In the genomic region with DNA sequence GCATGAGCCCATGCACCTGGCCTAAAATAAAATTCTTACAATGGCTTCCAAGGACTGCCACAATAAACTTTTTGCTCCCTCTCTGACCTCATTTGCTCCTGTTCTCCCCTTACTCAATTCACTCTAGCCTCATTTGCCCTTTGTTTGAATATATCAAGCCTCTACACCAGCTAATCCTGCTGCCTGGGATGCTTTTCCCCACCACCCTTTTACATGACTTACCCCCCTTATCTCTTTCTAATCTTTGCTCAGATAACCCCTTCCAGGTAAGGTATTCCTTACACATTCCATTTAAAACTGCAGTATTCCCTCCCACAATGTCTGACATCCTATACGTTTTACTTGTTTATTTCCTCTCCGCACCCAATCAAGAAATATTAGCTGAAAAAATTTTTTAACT, we compare ENCODE assay signal across 22 cellular contexts. TPM values are rescaled to one million over a fixed set of nuclear protein-coding genes. Genes with fewer than 3 reads are reported as not detected.
DNase-seq lines count a peak whose midpoint lies in the region; ATAC-seq and TF ChIP-seq lines count a peak whose summit lies in the region.
"Had no signal": no experiment of that assay in that cellular context is flagged by ENCODE, and none has a peak within 500 bp of the region (broad histone marks: within the 10 kb centered on the region; RNA-seq: fewer than 3 reads in every experiment).

No MANE protein-coding gene starts in this region.

- POLR2A ChIA-PET in Caco-2 (lab: Charles Lee): interaction anchor here (0.6 kb wide), 1 partner anchor 23 kb away, joined by 3 read pairs; a partner anchor contains a TSS
- POLR2A ChIA-PET in naive thymus-derived CD4-positive, alpha-beta T cell (lab: Charles Lee): no interaction called here
- POLR2A ChIA-PET in activated CD4-positive, alpha-beta memory T cell treated with anti-CD3 and anti-CD28 coated beads, Interleukin-2, amount 10 ng/mL, durations not matched to agents 7 days and 5 days (lab: Charles Lee): interaction anchor here (0.7 to 1.2 kb wide), 2 partner anchors 34 to 66 kb away, joined by 3 to 4 read pairs; a partner anchor contains a TSS

- CTCF ChIA-PET in Caco-2 (lab: Charles Lee): no interaction called here
- CTCF ChIA-PET in naive thymus-derived CD4-positive, alpha-beta T cell (lab: Charles Lee): no interaction called here
- CTCF ChIA-PET in activated CD4-positive, alpha-beta memory T cell treated with anti-CD3 and anti-CD28 coated beads, Interleukin-2, amount 10 ng/mL, durations not matched to agents 7 days and 5 days (lab: Charles Lee): no interaction called here

- H3K27me3 ChIP-seq in Caco-2 (replicated peaks; ENCODE audit: control insufficient read depth, insufficient read depth, low read length): no peaks in the 10 kb centered on the region
- no peaks in the 10 kb centered on the region for H3K27me3 ChIP-seq in naive thymus-derived CD4-positive, alpha-beta T cell (ENCODE audit: control insufficient read depth in 2 of 2, insufficient read depth in 2 of 2, low read length in 2 of 2)
- H3K27me3 ChIP-seq: Peyer's patch had no signal

- peaks cover 41% of the 10 kb centered on the region for H3K4me1 ChIP-seq in Caco-2
- no peaks in the 10 kb centered on the region for H3K4me1 ChIP-seq in naive thymus-derived CD4-positive, alpha-beta T cell (ENCODE audit: control insufficient read depth in 2 of 2, insufficient read depth in 2 of 2, low read length in 2 of 2)
- H3K4me1 ChIP-seq: Peyer's patch had no signal

- no peak for TF ChIP-seq CTCF in Caco-2 (IDR thresholded peaks at IDR 0.05; ENCODE audit: insufficient read depth in 1 of 2, low read depth in 1 of 2, low read length in 1 of 2, severe bottlenecking in 1 of 2, unreplicated experiment in 1 of 2)

- no peaks in the 10 kb centered on the region for H3K4me1 Mint-ChIP-seq in activated T-cell treated with anti-CD3 and anti-CD28 coated beads, Interleukin-2, amount 50 U/mL, for 72 hours (ENCODE audit: low read depth)
- peaks cover 46% of the 10 kb centered on the region for H3K4me1 Mint-ChIP-seq in Caco-2 (ENCODE audit: low read depth, unreplicated experiment)
- H3K4me1 Mint-ChIP-seq in effector memory CD8-positive, alpha-beta T cell (ENCODE audit: low read depth in 2 of 2): peaks cover 15 to 26% of the 10 kb centered on the region in 2 donors
- H3K4me1 Mint-ChIP-seq in naive thymus-derived CD4-positive, alpha-beta T cell: peaks cover 13 to 36% (median 30%) of the 10 kb centered on the region in 7 donors
- peaks cover 28% of the 10 kb centered on the region for H3K4me1 Mint-ChIP-seq in activated CD4-positive, alpha-beta memory T cell treated with anti-CD3 and anti-CD28 coated beads, Interleukin-2, amount 10 ng/mL, durations not matched to agents 7 days and 5 days
- H3K4me1 Mint-ChIP-seq in activated CD4-positive, alpha-beta T cell treated with anti-CD3 and anti-CD28 coated beads, Interleukin-2, amount 10 ng/mL, durations not matched to agents 24 days and 14 days: peaks cover 18% of the 10 kb centered on the region

- no peak overlapping the region for H3K4me3 ChIP-seq in Caco-2 (ENCODE audit: low read depth, low read length)
- H3K4me3 ChIP-seq in naive thymus-derived CD4-positive, alpha-beta T cell (ENCODE audit: low read length): no peak overlapping the region
- H3K4me3 ChIP-seq: Peyer's patch had no signal

- peaks cover 6 to 41% of the 10 kb centered on the region in 2 donors for H3K36me3 Mint-ChIP-seq in activated T-cell treated with anti-CD3 and anti-CD28 coated beads, Interleukin-2, amount 50 U/mL, for 72 hours (ENCODE audit: insufficient read depth in 2 of 2)
- H3K36me3 Mint-ChIP-seq in Caco-2 (ENCODE audit: insufficient read depth, unreplicated experiment): peaks cover 59% of the 10 kb centered on the region
- H3K36me3 Mint-ChIP-seq in effector memory CD8-positive, alpha-beta T cell (ENCODE audit: insufficient read depth): peaks cover 76% of the 10 kb centered on the region
- peaks cover 9 to 58% (median 40%) of the 10 kb centered on the region in 5 donors for H3K36me3 Mint-ChIP-seq in naive thymus-derived CD4-positive, alpha-beta T cell
- peaks cover 70% of the 10 kb centered on the region for H3K36me3 Mint-ChIP-seq in activated CD4-positive, alpha-beta memory T cell treated with anti-CD3 and anti-CD28 coated beads, Interleukin-2, amount 10 ng/mL, durations not matched to agents 7 days and 5 days (ENCODE audit: low read depth)
- peaks cover 66% of the 10 kb centered on the region for H3K36me3 Mint-ChIP-seq in activated CD4-positive, alpha-beta T cell treated with anti-CD3 and anti-CD28 coated beads, Interleukin-2, amount 10 ng/mL, durations not matched to agents 24 days and 14 days (ENCODE audit: low read depth)

- H3K9me3 ChIP-seq in Caco-2: no peaks in the 10 kb centered on the region
- no peaks in the 10 kb centered on the region for H3K9me3 ChIP-seq in naive thymus-derived CD4-positive, alpha-beta T cell (ENCODE audit: control insufficient read depth in 2 of 3, low read length in 3 of 3)
- H3K9me3 ChIP-seq: Peyer's patch had no signal

- intact Hi-C loops in Caco-2 (cut with micrococcal nuclease; ENCODE audit: unreplicated experiment): loop anchor here (2.0 kb wide), 1 partner anchor 22 kb away; a partner anchor contains a TSS
- intact Hi-C loops in naive thymus-derived CD4-positive, alpha-beta T cell (cut with micrococcal nuclease): no loop called here
- intact Hi-C loops in activated CD4-positive, alpha-beta T cell treated with anti-CD3 and anti-CD28 coated beads, Interleukin-2, amount 10 ng/mL, durations not matched to agents 24 days and 14 days (cut with micrococcal nuclease): no loop called here

- no peaks in the 10 kb centered on the region for H3K27me3 Mint-ChIP-seq in activated T-cell treated with anti-CD3 and anti-CD28 coated beads, Interleukin-2, amount 50 U/mL, for 72 hours (ENCODE audit: low read depth)
- H3K27me3 Mint-ChIP-seq in Caco-2 (ENCODE audit: insufficient read depth, unreplicated experiment): no peaks in the 10 kb centered on the region
- no peaks in the 10 kb centered on the region for H3K27me3 Mint-ChIP-seq in effector memory CD8-positive, alpha-beta T cell
- H3K27me3 Mint-ChIP-seq in naive thymus-derived CD4-positive, alpha-beta T cell: no peaks in the 10 kb centered on the region
- no peaks in the 10 kb centered on the region for H3K27me3 Mint-ChIP-seq in activated CD4-positive, alpha-beta memory T cell treated with anti-CD3 and anti-CD28 coated beads, Interleukin-2, amount 10 ng/mL, durations not matched to agents 7 days and 5 days
- no peaks in the 10 kb centered on the region for H3K27me3 Mint-ChIP-seq in activated CD4-positive, alpha-beta T cell treated with anti-CD3 and anti-CD28 coated beads, Interleukin-2, amount 10 ng/mL, durations not matched to agents 24 days and 14 days
- H3K27me3 Mint-ChIP-seq: CD8-positive, alpha-beta memory T cell; IgD-negative memory B cell had no signal

- no peak for ATAC-seq in activated T-cell treated with anti-CD3 and anti-CD28 coated beads, Interleukin-2, amount 50 U/mL, for 72 hours (replicated peaks in 1 of 2)
- no peak for ATAC-seq in effector memory CD8-positive, alpha-beta T cell (replicated peaks)
- no peak for ATAC-seq in naive thymus-derived CD4-positive, alpha-beta T cell

- no peak for DNase-seq in activated T-cell treated with anti-CD3 and anti-CD28 coated beads, Interleukin-2, amount 50 U/mL, for 72 hours
- DNase-seq in activated T-cell treated with anti-CD3 and anti-CD28 coated beads, Interleukin-2, amount 50 U/mL, for 48 hours: no peak
- DNase-seq in Caco-2: peak; percentile 69 to 76
- DNase-seq in effector memory CD8-positive, alpha-beta T cell: no peak
- no peak for DNase-seq in naive thymus-derived CD4-positive, alpha-beta T cell
- DNase-seq in cerebellar nuclear complex (lab: John Stamatoyannopoulos, UW): no peak
- DNase-seq in activated CD4-positive, alpha-beta memory T cell treated with anti-CD3 and anti-CD28 coated beads, Interleukin-2, amount 10 ng/mL, durations not matched to agents 7 days and 5 days: no peak
- DNase-seq in activated CD4-positive, alpha-beta T cell treated with anti-CD3 and anti-CD28 coated beads, Interleukin-2, amount 10 ng/mL, durations not matched to agents 24 days and 14 days: no peak
- DNase-seq: AML-193; C1 segment of cervical spinal cord; CD8-positive, alpha-beta memory T cell; GDM1; GOT3; HCEC 1CT; MV-4-11; NCI-H1105 treated with DMSO at 0.1 percent for 48 hours; NCI-H2081; NCI-H2171; NCI-H524 treated with DMSO at 0.1 percent for 48 hours; NCI-H82; Peyer's patch had no signal

- H3K4me3 Mint-ChIP-seq in activated T-cell treated with anti-CD3 and anti-CD28 coated beads, Interleukin-2, amount 50 U/mL, for 72 hours: no peak overlapping the region
- peak overlapping the region; percentile 8 for H3K4me3 Mint-ChIP-seq in Caco-2 (ENCODE audit: unreplicated experiment)
- H3K4me3 Mint-ChIP-seq in effector memory CD8-positive, alpha-beta T cell: no peak overlapping the region
- no peak overlapping the region for H3K4me3 Mint-ChIP-seq in naive thymus-derived CD4-positive, alpha-beta T cell
- no peak overlapping the region for H3K4me3 Mint-ChIP-seq in activated CD4-positive, alpha-beta memory T cell treated with anti-CD3 and anti-CD28 coated beads, Interleukin-2, amount 10 ng/mL, durations not matched to agents 7 days and 5 days
- no peak overlapping the region for H3K4me3 Mint-ChIP-seq in activated CD4-positive, alpha-beta T cell treated with anti-CD3 and anti-CD28 coated beads, Interleukin-2, amount 10 ng/mL, durations not matched to agents 24 days and 14 days
- H3K4me3 Mint-ChIP-seq: CD8-positive, alpha-beta memory T cell; IgD-negative memory B cell had no signal

- peaks cover 2% of the 10 kb centered on the region for H3K36me3 ChIP-seq in Caco-2 (ENCODE audit: control insufficient read depth, insufficient read depth, low read length)
- peaks cover 8 to 65% (median 12%) of the 10 kb centered on the region in 3 experiments for H3K36me3 ChIP-seq in naive thymus-derived CD4-positive, alpha-beta T cell (ENCODE audit: control insufficient read depth in 2 of 3, insufficient read depth in 3 of 3, low read length in 3 of 3)

- no peak overlapping the region for H3K27ac ChIP-seq in naive thymus-derived CD4-positive, alpha-beta T cell (ENCODE audit: low read depth, low read length)
- H3K27ac ChIP-seq: Peyer's patch had no signal

- no TSS peak for BruUV-seq in Caco-2 (replicated peaks; lab: Mats Ljungman, UMichigan)

- H3K27ac Mint-ChIP-seq in activated T-cell treated with anti-CD3 and anti-CD28 coated beads, Interleukin-2, amount 50 U/mL, for 72 hours: peak overlapping the region; percentile 12
- H3K27ac Mint-ChIP-seq in Caco-2 (ENCODE audit: unreplicated experiment): peak overlapping the region; percentile 32
- peak overlapping the region; percentile 23 to 36 for H3K27ac Mint-ChIP-seq in effector memory CD8-positive, alpha-beta T cell
- peak overlapping the region in 6 of 9 donors; percentile 41 to 65 (median 52) for H3K27ac Mint-ChIP-seq in naive thymus-derived CD4-positive, alpha-beta T cell
- no peak overlapping the region for H3K27ac Mint-ChIP-seq in activated CD4-positive, alpha-beta memory T cell treated with anti-CD3 and anti-CD28 coated beads, Interleukin-2, amount 10 ng/mL, durations not matched to agents 7 days and 5 days
- no peak overlapping the region for H3K27ac Mint-ChIP-seq in activated CD4-positive, alpha-beta T cell treated with anti-CD3 and anti-CD28 coated beads, Interleukin-2, amount 10 ng/mL, durations not matched to agents 24 days and 14 days
- H3K27ac Mint-ChIP-seq: IgD-negative memory B cell had no signal

- no peaks in the 10 kb centered on the region for H3K9me3 Mint-ChIP-seq in activated T-cell treated with anti-CD3 and anti-CD28 coated beads, Interleukin-2, amount 50 U/mL, for 72 hours
- no peaks in the 10 kb centered on the region for H3K9me3 Mint-ChIP-seq in Caco-2 (ENCODE audit: unreplicated experiment)
- H3K9me3 Mint-ChIP-seq in effector memory CD8-positive, alpha-beta T cell: no peaks in the 10 kb centered on the region
- peaks cover 0 to 3% (median 0%) of the 10 kb centered on the region in 11 donors for H3K9me3 Mint-ChIP-seq in naive thymus-derived CD4-positive, alpha-beta T cell
- H3K9me3 Mint-ChIP-seq in activated CD4-positive, alpha-beta memory T cell treated with anti-CD3 and anti-CD28 coated beads, Interleukin-2, amount 10 ng/mL, durations not matched to agents 7 days and 5 days: no peaks in the 10 kb centered on the region
- H3K9me3 Mint-ChIP-seq in activated CD4-positive, alpha-beta T cell treated with anti-CD3 and anti-CD28 coated beads, Interleukin-2, amount 10 ng/mL, durations not matched to agents 24 days and 14 days: no peaks in the 10 kb centered on the region
- H3K9me3 Mint-ChIP-seq: IgD-negative memory B cell had no signal

RNA-seq across cellular contexts. Expression of a gene that starts 22.7 kb away (rescaled TPM):
- total RNA-seq in activated T-cell treated with anti-CD3 and anti-CD28 coated beads, Interleukin-2, amount 50 U/mL, for 72 hours: 100 to 1,000 TPM; 125 to 138 TPM
- 125 and 129 TPM in 2 replicates for total RNA-seq in Caco-2 (2022)
- 100 to 1,000 TPM in 1 of 5 experiments, 10 to 100 TPM in 4; 59.2 to 164 (median 77.0) TPM for total RNA-seq in naive thymus-derived CD4-positive, alpha-beta T cell
- 10 to 100 TPM; 66.7 to 95.5 TPM for polyA plus RNA-seq in naive thymus-derived CD4-positive, alpha-beta T cell
- total RNA-seq in activated CD4-positive, alpha-beta memory T cell treated with anti-CD3 and anti-CD28 coated beads, Interleukin-2, amount 10 ng/mL, durations not matched to agents 7 days and 5 days: 100 to 1,000 TPM; 144 to 147 TPM
- total RNA-seq in activated CD4-positive, alpha-beta T cell treated with anti-CD3 and anti-CD28 coated beads, Interleukin-2, amount 10 ng/mL, durations not matched to agents 24 days and 14 days: 181 and 188 TPM in 2 replicates

RNA-seq across cellular contexts. Expression of a gene that starts 26.6 kb away (rescaled TPM):
- 10 to 100 TPM; 53.6 to 73.0 TPM for total RNA-seq in activated T-cell treated with anti-CD3 and anti-CD28 coated beads, Interleukin-2, amount 50 U/mL, for 72 hours
- 25.3 and 25.9 TPM in 2 replicates for total RNA-seq in Caco-2 (2022)
- total RNA-seq in naive thymus-derived CD4-positive, alpha-beta T cell: 10 to 100 TPM in 4 of 5 experiments, 1 to 10 TPM in 1; 9.7 to 49.2 (median 26.5) TPM
- 10 to 100 TPM; 29.0 to 38.2 TPM for polyA plus RNA-seq in naive thymus-derived CD4-positive, alpha-beta T cell
- 10 to 100 TPM; 46.0 to 47.6 TPM for total RNA-seq in activated CD4-positive, alpha-beta memory T cell treated with anti-CD3 and anti-CD28 coated beads, Interleukin-2, amount 10 ng/mL, durations not matched to agents 7 days and 5 days
- 65.0 and 72.7 TPM in 2 replicates for total RNA-seq in activated CD4-positive, alpha-beta T cell treated with anti-CD3 and anti-CD28 coated beads, Interleukin-2, amount 10 ng/mL, durations not matched to agents 24 days and 14 days

Comparison
In these comparisons a context has a peak if more than half of its experiments do, and no peak if none do; other contexts are left out.
1. DNase-seq: peak in Caco-2 (2 of 2); none in activated T-cell treated with anti-CD3 and anti-CD28 coated beads, Interleukin-2, amount 50 U/mL, for 72 hours (0 of 2), activated T-cell treated with anti-CD3 and anti-CD28 coated beads, Interleukin-2, amount 50 U/mL, for 48 hours (0 of 2), effector memory CD8-positive, alpha-beta T cell (0 of 3), naive thymus-derived CD4-positive, alpha-beta T cell (0 of 9), cerebellar nuclear complex (0 of 2), activated CD4-positive, alpha-beta memory T cell treated with anti-CD3 and anti-CD28 coated beads, Interleukin-2, amount 10 ng/mL, durations not matched to agents 7 days and 5 days (single experiment) and activated CD4-positive, alpha-beta T cell treated with anti-CD3 and anti-CD28 coated beads, Interleukin-2, amount 10 ng/mL, durations not matched to agents 24 days and 14 days (single experiment).
2. H3K27ac Mint-ChIP-seq: peak in activated T-cell treated with anti-CD3 and anti-CD28 coated beads, Interleukin-2, amount 50 U/mL, for 72 hours (single experiment), Caco-2 (single experiment), effector memory CD8-positive, alpha-beta T cell (2 of 2) and naive thymus-derived CD4-positive, alpha-beta T cell (6 of 9); none in activated CD4-positive, alpha-beta memory T cell treated with anti-CD3 and anti-CD28 coated beads, Interleukin-2, amount 10 ng/mL, durations not matched to agents 7 days and 5 days (single experiment) and activated CD4-positive, alpha-beta T cell treated with anti-CD3 and anti-CD28 coated beads, Interleukin-2, amount 10 ng/mL, durations not matched to agents 24 days and 14 days (single experiment).